ENCODE assay signal across 8 cellular contexts in genomic region chr1:226060976-226061792, GRCh38. TPM values are rescaled to one million over a fixed set of nuclear protein-coding genes. Genes with fewer than 3 reads are reported as not detected.
A peak's percentile ranks its signal among the peaks of the same experiment; 100 is the strongest.
DNase-seq lines count a peak whose midpoint lies in the region; ATAC-seq, FAIRE-seq and TF ChIP-seq lines count a peak whose summit lies in the region.

No MANE protein-coding gene starts in this region.

- H3K79me2 ChIP-seq in H1 (ENCODE audit: control insufficient read depth in 1 of 2, insufficient read depth in 2 of 2, low read length in 2 of 2) (peaks cover 23 to 48% of the 10 kb centered on the region in 2 experiments), neural progenitor cell (ENCODE audit: low read depth) (peaks cover 51% of the 10 kb centered on the region)

- no peak overlapping the region for H3K14ac ChIP-seq in H1 (ENCODE audit: insufficient read length)

- no peak for TF ChIP-seq EP300 in H1 (IDR thresholded peaks at IDR 0.05; ENCODE audit: borderline replicate concordance in 1 of 2, low read depth in 2 of 2, low read length in 2 of 2)

- H3K9ac ChIP-seq in H1 (replicated peaks in 1 of 4; ENCODE audit: extremely low read depth in 1 of 4, low read depth in 3 of 4, low read length in 3 of 4) (peak overlapping the region; percentile 90 to 99 (median 95)), neural progenitor cell (peak overlapping the region; percentile 90)

- H3K4me2 ChIP-seq in H1 (ENCODE audit: insufficient read depth in 1 of 2, low read depth in 2 of 2, low read length in 2 of 2) (peak overlapping the region; percentile 83 to 89), neural progenitor cell (peak overlapping the region; percentile 90)

- peak overlapping the region; percentile 81 for H2BK5ac ChIP-seq in H1 (ENCODE audit: low read depth, low read length)

- peaks cover 14% of the 10 kb centered on the region for H3K36me3 Mint-ChIP-seq in neural progenitor cell

- H2AFZ ChIP-seq in H1 (ENCODE audit: low read length) (peak overlapping the region; percentile 15), neural progenitor cell (replicated peaks) (peak overlapping the region; percentile 66)

- peak overlapping the region; percentile 94 for H3K4me3 Mint-ChIP-seq in neural progenitor cell

- TF ChIP-seq RAD21 in H1 (IDR thresholded peaks at IDR 0.05 in 1 of 2, conservative IDR thresholded peaks at IDR 0.05 in 1 of 2; ENCODE audit: low read depth in 2 of 2, low read length in 2 of 2), result no peak

- H3K27ac ChIP-seq in H1 (ENCODE audit: low read depth, low read length) (peak overlapping the region; percentile 95), neural progenitor cell (peak overlapping the region; percentile 98)

- peaks cover 0 to 20% (median 6%) of the 10 kb centered on the region in 4 experiments; a peak in 6 of 8 replicates for H3K36me3 ChIP-seq in H1 (ENCODE audit: control insufficient read depth in 2 of 4, insufficient read depth in 4 of 4, low read length in 3 of 4)
- peaks cover 6% of the 10 kb centered on the region for H3K36me3 ChIP-seq in neural progenitor cell

- peak; percentile 21 for DNase-seq in NCI-H345 treated with DMSO at 0.1 percent for 48 hours (lab: John Stamatoyannopoulos, UW; ENCODE audit: unreplicated experiment)
- DNase-seq in NCI-H345 (lab: John Stamatoyannopoulos, UW), result no peak
- DNase-seq in OCI-M1 (lab: John Stamatoyannopoulos, UW), result peak; percentile 81
- DNase-seq in H1 (ENCODE audit: low read depth in 1 of 2, low spot score in 2 of 2), result no peak
- DNase-seq in neural progenitor cell (ENCODE audit: low spot score), result no peak

- H3K9me3 Mint-ChIP-seq in neural progenitor cell, result no peaks in the 10 kb centered on the region

- H3K23me2 ChIP-seq in H1 (ENCODE audit: low read depth, low read length), result no peaks in the 10 kb centered on the region; the same call in 1 of the 2 replicates

- H3K4ac ChIP-seq in H1 (replicated peaks; ENCODE audit: insufficient read length, low read depth, low read length), result peak overlapping the region; percentile 66

- H3F3A ChIP-seq in neural progenitor cell (ENCODE audit: low read depth), result peaks cover 49% of the 10 kb centered on the region

- H2BK20ac ChIP-seq in H1 (ENCODE audit: low read length), result no peak overlapping the region

- H3K4me1 ChIP-seq in H1 (replicated peaks in 1 of 4; ENCODE audit: control insufficient read depth in 3 of 4, insufficient read depth in 4 of 4, low read length in 3 of 4) (peaks cover 0 to 5% (median 1%) of the 10 kb centered on the region in 4 experiments; a peak in 3 of 7 replicates), neural progenitor cell (peaks cover 24% of the 10 kb centered on the region)

- no peak for TF ChIP-seq POLR2A in H1 (IDR thresholded peaks at IDR 0.05; ENCODE audit: control extremely low read depth in 1 of 2, low read depth in 2 of 2, low read length in 2 of 2)

- CTCF ChIA-PET in H1 (lab: Charles Lee; ENCODE audit: partially characterized antibody), result interaction anchor here (1.3 to 1.4 kb wide), 2 partner anchors 13 to 27 kb away, joined by 3 read pairs; no protein-coding TSS in a partner anchor

- peak overlapping the region; percentile 83 for H4K91ac ChIP-seq in H1 (replicated peaks; ENCODE audit: insufficient read length, low read length)

- H4K8ac ChIP-seq in H1 (ENCODE audit: extremely low read depth, insufficient read depth, low read length), result peak overlapping the region; percentile 98; the same call in 1 of the 2 replicates

- peak overlapping the region; percentile 92 for H4K5ac ChIP-seq in H1 (ENCODE audit: insufficient read length, low read depth, low read length)

- ATAC-seq in GM18868 (IDR thresholded peaks at IDR 0.05; ENCODE audit: unreplicated experiment) (no peak), GM21423 (IDR thresholded peaks at IDR 0.05; ENCODE audit: unreplicated experiment) (no peak), HG03045 (IDR thresholded peaks at IDR 0.05; ENCODE audit: unreplicated experiment) (no peak)

- peaks cover 25% of the 10 kb centered on the region for H3K4me1 Mint-ChIP-seq in neural progenitor cell

- H3K79me1 ChIP-seq in H1 (ENCODE audit: low read depth, low read length), result no peaks in the 10 kb centered on the region; the same call in 1 of the 2 replicates

- no peaks in the 10 kb centered on the region for H3K27me3 ChIP-seq in H1 (replicated peaks in 1 of 4; ENCODE audit: control insufficient read depth in 3 of 4, extremely low read depth in 1 of 4, insufficient read depth in 3 of 4, low read length in 3 of 4)
- no peaks in the 10 kb centered on the region for H3K27me3 ChIP-seq in neural progenitor cell

- peak overlapping the region; percentile 99 for H3K27ac Mint-ChIP-seq in neural progenitor cell

- peaks cover 12 to 16% of the 10 kb centered on the region in 2 experiments for H4K20me1 ChIP-seq in H1 (replicated peaks in 1 of 2; ENCODE audit: control insufficient read depth in 1 of 2, insufficient read depth in 2 of 2, low read length in 2 of 2)
- H4K20me1 ChIP-seq in neural progenitor cell (ENCODE audit: low read depth), result peaks cover 36% of the 10 kb centered on the region

- FAIRE-seq in H1 (lab: Jason Lieb, UNC), result no peak

- no peak overlapping the region for H3K23ac ChIP-seq in H1 (ENCODE audit: insufficient read length)

- WGBS in H1 (ENCODE audit: extremely low coverage in 1 of 2, insufficient coverage in 1 of 2, insufficient read length in 1 of 2, insufficient replicate concordance in 2 of 2, low coverage in 1 of 2, low lambda C conversion rate in 2 of 2, missing lambda C conversion rate in 1 of 2), 2 experiments, result 32% methylated on average over 19 of the region's 19 CpGs; no CpG with 5 or more reads in 1 of the 2 experiments

- H2AK5ac ChIP-seq in H1 (ENCODE audit: low read depth, low read length), result peak overlapping the region; percentile 20; the same call in 1 of the 2 replicates

- H3K27me3 Mint-ChIP-seq in neural progenitor cell (ENCODE audit: insufficient read depth, low read depth), result peaks cover 4% of the 10 kb centered on the region

- peak overlapping the region; percentile 97 for H3K56ac ChIP-seq in H1 (replicated peaks; ENCODE audit: insufficient read length, low read depth, low read length)

- no peak for TF ChIP-seq CTCF in H1 (IDR thresholded peaks at IDR 0.05; ENCODE audit: control extremely low read depth in 1 of 3, insufficient read depth in 1 of 3, low read depth in 1 of 3, low read length in 3 of 3)
- TF ChIP-seq CTCF in neural progenitor cell (IDR thresholded peaks at IDR 0.05), result no peak

- POLR2A ChIA-PET in H1 (lab: Charles Lee; ENCODE audit: partially characterized antibody), result interaction anchor here (0.6 to 4.5 kb wide), 33 partner anchors 8 to 682 kb away, joined by 3 to 51 read pairs (median 9); partner anchors contain the start of genes LIN9, PYCR2 and SDE2

- peak overlapping the region; percentile 71 for H3K18ac ChIP-seq in H1 (ENCODE audit: extremely low read depth, low read length)

- H2BK15ac ChIP-seq in H1 (ENCODE audit: low read length), result peak overlapping the region; percentile 29; the same call in 1 of the 2 replicates

- no peak overlapping the region for H2BK120ac ChIP-seq in H1 (replicated peaks; ENCODE audit: low read depth, low read length)

- H3K9me3 ChIP-seq in H1 (ENCODE audit: insufficient read depth in 2 of 2, low read depth in 1 of 2, low read length in 1 of 2) (no peaks in the 10 kb centered on the region), neural progenitor cell (ENCODE audit: low read depth) (no peaks in the 10 kb centered on the region)

- H3K4me3 ChIP-seq in H1 (ENCODE audit: extremely low read depth in 1 of 4, insufficient read depth in 2 of 4, low read depth in 3 of 4, low read length in 4 of 4) (peak overlapping the region; percentile 63 to 77 (median 69)), neural progenitor cell (peak overlapping the region; percentile 86)

- H2BK12ac ChIP-seq in H1 (ENCODE audit: low read depth, low read length), result no peak overlapping the region; the same call in 1 of the 2 replicates

TF ChIP-seq in H1, 55 proteins besides CTCF, POLR2A, EP300 and RAD21:
- TF ChIP-seq ASH2L (IDR thresholded peaks at IDR 0.05; ENCODE audit: low read length) (no peak), SP1 (IDR thresholded peaks at IDR 0.05; ENCODE audit: low read depth, low read length) (no peak), CHD1 (IDR thresholded peaks at IDR 0.05; ENCODE audit: low read depth, low read length) (0 out of 2 replicates have a peak, but pooled peaks have one; percentile 21), CBX5 (IDR thresholded peaks at IDR 0.05; ENCODE audit: low read depth, low read length) (no peak), SIN3A (conservative IDR thresholded peaks at IDR 0.05 in 1 of 2, IDR thresholded peaks at IDR 0.05 in 1 of 2; ENCODE audit: low read depth in 1 of 2, low read length in 2 of 2) (no peak), SAP30 (IDR thresholded peaks at IDR 0.05; ENCODE audit: insufficient read depth, insufficient replicate concordance, low read length) (peak; percentile 54), KDM1A (IDR thresholded peaks at IDR 0.05; ENCODE audit: borderline replicate concordance, low read length) (no peak), MAFK (IDR thresholded peaks at IDR 0.05; ENCODE audit: low read depth, low read length) (no peak), EZH2 (IDR thresholded peaks at IDR 0.05; ENCODE audit: low read depth, low read length, severe bottlenecking) (no peak), RXRA (IDR thresholded peaks at IDR 0.05; ENCODE audit: insufficient read depth, low read depth, low read length) (no peak), RNF2 (IDR thresholded peaks at IDR 0.05; ENCODE audit: borderline replicate concordance, low read depth, low read length, missing control alignments, poor library complexity, severe bottlenecking) (no peak)

RNA-seq across cellular contexts. Expression of gene H3-3A, which starts 1.3 kb away (rescaled TPM):
- total RNA-seq in H1 (2021; fragmentation: NEBNext Ultra II Directional; extraction: Animal tissue kit (Norgen Biotek cat#: 25700)), result 1,213 and 1,223 TPM in 2 replicates
- 760 and 1,157 TPM in 2 replicates for polyA plus RNA-seq in H1 (2011; rRNA removed)
- polyA plus RNA-seq in H1 (2011; cell fraction: cytosol; rRNA removed), result 1,155 TPM
- polyA plus RNA-seq in H1 (2011; cell fraction: nucleus; rRNA removed), result 408 TPM
- polyA plus RNA-seq in H1 (2012, experiment 1 of 2), result 555 to 853 TPM (median 714 TPM) in 4 replicates
- 650 TPM for polyA plus RNA-seq in H1 (2012, experiment 2 of 2)
- 1,534 TPM for polyA plus RNA-seq in H1 (2013, experiment 1 of 2)
- polyA plus RNA-seq in H1 (2013, experiment 2 of 2), result 1,619 TPM
- 222 and 228 TPM in 2 replicates for polyA minus RNA-seq in H1 (2011; rRNA and poly(A)+ RNA removed)
- polyA minus RNA-seq in H1 (2011; cell fraction: cytosol; rRNA and poly(A)+ RNA removed), result 287 TPM
- 109 TPM for polyA minus RNA-seq in H1 (2011; cell fraction: nucleus; rRNA and poly(A)+ RNA removed)
- total RNA-seq in neural progenitor cell (ENCODE audit: low replicate concordance), result 1,442 and 1,689 TPM in 2 replicates

Comparison
In these comparisons a context has a peak if more than half of its experiments do, and no peak if none do; other contexts are left out.
1. DNase-seq: peak in NCI-H345 treated with DMSO at 0.1 percent for 48 hours (single experiment) and OCI-M1 (single experiment); none in NCI-H345 (single experiment), H1 (0 of 2) and neural progenitor cell (single experiment).